30 cellular contexts compared by ENCODE assay signal in the genomic region with DNA sequence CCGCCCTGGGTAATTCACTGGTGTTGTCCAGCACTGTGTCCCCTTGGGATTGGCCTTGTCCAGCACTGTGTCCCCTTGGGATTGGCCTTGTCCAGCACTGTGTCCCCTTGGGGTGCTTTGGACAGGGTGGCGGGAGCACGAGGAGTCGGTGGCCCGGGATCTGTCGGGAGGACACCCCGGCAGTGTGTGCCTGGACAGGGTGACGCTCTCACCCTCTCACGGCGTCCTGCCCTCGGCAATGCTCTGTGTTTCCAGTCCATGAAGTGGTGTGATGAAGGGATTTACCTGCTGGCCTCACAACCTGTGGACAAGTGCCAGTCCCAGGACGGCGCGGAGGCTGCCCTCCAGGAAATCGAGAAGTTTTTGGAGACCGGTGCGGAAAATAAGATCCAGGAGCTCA. TPM values are rescaled to one million over a fixed set of nuclear protein-coding genes. Genes with fewer than 3 reads are reported as not detected.
"Had no signal": no experiment of that assay in that cellular context is flagged by ENCODE, and none has a peak within 500 bp of the region (broad histone marks: within the 10 kb centered on the region; RNA-seq: fewer than 3 reads in every experiment).

No MANE protein-coding gene starts in this region.

- H3K9me3 Mint-ChIP-seq: activated CD4-positive, alpha-beta T cell treated with anti-CD3 and anti-CD28 coated beads, Interleukin-2, amount 10 ng/mL, durations not matched to agents 7 days and 5 days; activated naive CD4-positive, alpha-beta T cell treated with anti-CD3 and anti-CD28 coated beads, Interleukin-2, amount 50 U/mL, for 24 hours; effector memory CD8-positive, alpha-beta T cell; natural killer cell treated with Interleukin-12 subunit alpha and Interleukin-12 subunit beta and Interleukin-15 and Interleukin-18, amount 100 ng/mL, for 72 hours had no signal

- FAIRE-seq: endothelial cell of umbilical vein, frontal cortex had no signal

- H3K27me3 ChIP-seq: ascending aorta, brain microvascular endothelial cell, colonic mucosa, dorsolateral prefrontal cortex, upper lobe of left lung had no signal

- H3K4me3 ChIP-seq: ascending aorta, colonic mucosa, dorsolateral prefrontal cortex, sigmoid colon, SK-N-MC, smooth muscle cell, thoracic aorta, upper lobe of left lung had no signal

- H3K27me3 Mint-ChIP-seq: activated CD4-positive, alpha-beta T cell treated with anti-CD3 and anti-CD28 coated beads, Interleukin-2, amount 10 ng/mL, durations not matched to agents 7 days and 5 days; activated CD8-positive, alpha-beta memory T cell treated with anti-CD3 and anti-CD28 coated beads, Interleukin-2, amount 10 ng/mL, durations not matched to agents 7 days and 5 days; activated CD8-positive, alpha-beta T cell treated with anti-CD3 and anti-CD28 coated beads for 36 hours; activated naive CD4-positive, alpha-beta T cell treated with anti-CD3 and anti-CD28 coated beads, Interleukin-2, amount 50 U/mL, for 24 hours; effector memory CD8-positive, alpha-beta T cell; natural killer cell treated with Interleukin-12 subunit alpha and Interleukin-12 subunit beta and Interleukin-15 and Interleukin-18, amount 100 ng/mL, for 72 hours had no signal

- H3K4me1 ChIP-seq: ascending aorta, colonic mucosa, parathyroid adenoma, sigmoid colon, upper lobe of left lung had no signal

- ATAC-seq: activated CD8-positive, alpha-beta memory T cell treated with anti-CD3 and anti-CD28 coated beads, Interleukin-2, amount 10 ng/mL, durations not matched to agents 7 days and 5 days; activated CD8-positive, alpha-beta T cell treated with anti-CD3 and anti-CD28 coated beads for 36 hours; effector memory CD8-positive, alpha-beta T cell; esophagus mucosa; natural killer cell treated with Interleukin-12 subunit alpha and Interleukin-12 subunit beta and Interleukin-15 and Interleukin-18, amount 100 ng/mL, for 72 hours had no signal

- H3K36me3 Mint-ChIP-seq: activated CD8-positive, alpha-beta memory T cell treated with anti-CD3 and anti-CD28 coated beads, Interleukin-2, amount 10 ng/mL, durations not matched to agents 7 days and 5 days; natural killer cell treated with Interleukin-12 subunit alpha and Interleukin-12 subunit beta and Interleukin-15 and Interleukin-18, amount 100 ng/mL, for 72 hours had no signal

- H3K4me1 Mint-ChIP-seq: activated CD4-positive, alpha-beta T cell treated with anti-CD3 and anti-CD28 coated beads, Interleukin-2, amount 10 ng/mL, durations not matched to agents 7 days and 5 days; activated CD8-positive, alpha-beta memory T cell treated with anti-CD3 and anti-CD28 coated beads, Interleukin-2, amount 10 ng/mL, durations not matched to agents 7 days and 5 days; activated naive CD4-positive, alpha-beta T cell treated with anti-CD3 and anti-CD28 coated beads, Interleukin-2, amount 50 U/mL, for 24 hours; mesothelial cell of epicardium had no signal

- H3K27ac Mint-ChIP-seq: activated CD4-positive, alpha-beta T cell treated with anti-CD3 and anti-CD28 coated beads, Interleukin-2, amount 10 ng/mL, durations not matched to agents 7 days and 5 days; activated CD8-positive, alpha-beta memory T cell treated with anti-CD3 and anti-CD28 coated beads, Interleukin-2, amount 10 ng/mL, durations not matched to agents 7 days and 5 days; activated CD8-positive, alpha-beta T cell treated with anti-CD3 and anti-CD28 coated beads for 36 hours; activated naive CD4-positive, alpha-beta T cell treated with anti-CD3 and anti-CD28 coated beads, Interleukin-2, amount 50 U/mL, for 24 hours; effector memory CD8-positive, alpha-beta T cell; mesothelial cell of epicardium; natural killer cell treated with Interleukin-12 subunit alpha and Interleukin-12 subunit beta and Interleukin-15 and Interleukin-18, amount 100 ng/mL, for 72 hours had no signal

- H3K36me3 ChIP-seq: brain microvascular endothelial cell, colonic mucosa, sigmoid colon had no signal

- DNase-seq: activated CD4-positive, alpha-beta T cell treated with anti-CD3 and anti-CD28 coated beads, Interleukin-2, amount 10 ng/mL, durations not matched to agents 7 days and 5 days; activated CD4-positive, CD25-positive, alpha-beta regulatory T cell treated with anti-CD3 and anti-CD28 coated beads, Interleukin-2, amount 50 U/mL, for 72 hours; activated CD8-positive, alpha-beta memory T cell treated with anti-CD3 and anti-CD28 coated beads, Interleukin-2, amount 10 ng/mL, durations not matched to agents 7 days and 5 days; activated CD8-positive, alpha-beta T cell treated with anti-CD3 and anti-CD28 coated beads for 36 hours; activated gamma-delta T cell treated with Interleukin-2 at 50 U/mL for 16 hours; activated T-cell treated with anti-CD3 and anti-CD28 coated beads for 4 hours; brain microvascular endothelial cell; central memory CD4-positive, alpha-beta T cell; colonic mucosa; effector memory CD8-positive, alpha-beta T cell; islet precursor cell; mammary epithelial cell; sigmoid colon; stimulated activated CD4-positive, alpha-beta T cell treated with anti-CD3 and anti-CD28 coated beads, Interleukin-2, amount 100 ng/mL, for 48 hours; stimulated activated CD8-positive, alpha-beta memory T cell treated with anti-CD3 and anti-CD28 coated beads, Interleukin-4, amount 100 ng/mL, for 48 hours; stimulated activated naive CD4-positive, alpha-beta T cell had no signal

- H3K9me3 ChIP-seq: ascending aorta, colonic mucosa, sigmoid colon, thoracic aorta, upper lobe of left lung had no signal

- H3K4me3 Mint-ChIP-seq: activated CD4-positive, alpha-beta T cell treated with anti-CD3 and anti-CD28 coated beads, Interleukin-2, amount 10 ng/mL, durations not matched to agents 7 days and 5 days; activated CD8-positive, alpha-beta memory T cell treated with anti-CD3 and anti-CD28 coated beads, Interleukin-2, amount 10 ng/mL, durations not matched to agents 7 days and 5 days; activated CD8-positive, alpha-beta T cell treated with anti-CD3 and anti-CD28 coated beads for 36 hours; activated naive CD4-positive, alpha-beta T cell treated with anti-CD3 and anti-CD28 coated beads, Interleukin-2, amount 50 U/mL, for 24 hours; effector memory CD8-positive, alpha-beta T cell; mesothelial cell of epicardium; natural killer cell treated with Interleukin-12 subunit alpha and Interleukin-12 subunit beta and Interleukin-15 and Interleukin-18, amount 100 ng/mL, for 72 hours had no signal

- H3K27ac ChIP-seq: ascending aorta, brain microvascular endothelial cell, colonic mucosa, parathyroid adenoma, sigmoid colon, SK-N-MC, thoracic aorta, upper lobe of left lung had no signal

RNA-seq across cellular contexts. Expression of a gene that starts 29.9 kb away (rescaled TPM):
- total RNA-seq: activated CD4-positive, alpha-beta T cell treated with anti-CD3 and anti-CD28 coated beads, Interleukin-2, amount 10 ng/mL, durations not matched to agents 7 days and 5 days; activated CD8-positive, alpha-beta memory T cell treated with anti-CD3 and anti-CD28 coated beads, Interleukin-2, amount 10 ng/mL, durations not matched to agents 7 days and 5 days; endothelial cell of umbilical vein; esophagus mucosa; mammary epithelial cell; natural killer cell treated with Interleukin-12 subunit alpha and Interleukin-12 subunit beta and Interleukin-15 and Interleukin-18, amount 100 ng/mL, for 72 hours; sigmoid colon; T-helper 2 cell treated with Interferon-gamma antibody and Interleukin-4, amounts not matched to agents 100 ng/mL and 5 ng/mL, for 36 hours; thoracic aorta had no signal
- polyA plus RNA-seq: endothelial cell of umbilical vein, mammary epithelial cell had no signal

RNA-seq across cellular contexts. Expression of a gene that starts 46.9 kb away (rescaled TPM):
- total RNA-seq: activated CD4-positive, alpha-beta T cell treated with anti-CD3 and anti-CD28 coated beads, Interleukin-2, amount 10 ng/mL, durations not matched to agents 7 days and 5 days; activated CD8-positive, alpha-beta memory T cell treated with anti-CD3 and anti-CD28 coated beads, Interleukin-2, amount 10 ng/mL, durations not matched to agents 7 days and 5 days; activated CD8-positive, alpha-beta T cell treated with anti-CD3 and anti-CD28 coated beads for 36 hours; endothelial cell of umbilical vein; mammary epithelial cell; natural killer cell treated with Interleukin-12 subunit alpha and Interleukin-12 subunit beta and Interleukin-15 and Interleukin-18, amount 100 ng/mL, for 72 hours; T-helper 2 cell treated with Interferon-gamma antibody and Interleukin-4, amounts not matched to agents 100 ng/mL and 5 ng/mL, for 36 hours had no signal
- polyA plus RNA-seq: mammary epithelial cell had no signal
